8 cellular contexts compared by ENCODE assay signal in the genomic region with DNA sequence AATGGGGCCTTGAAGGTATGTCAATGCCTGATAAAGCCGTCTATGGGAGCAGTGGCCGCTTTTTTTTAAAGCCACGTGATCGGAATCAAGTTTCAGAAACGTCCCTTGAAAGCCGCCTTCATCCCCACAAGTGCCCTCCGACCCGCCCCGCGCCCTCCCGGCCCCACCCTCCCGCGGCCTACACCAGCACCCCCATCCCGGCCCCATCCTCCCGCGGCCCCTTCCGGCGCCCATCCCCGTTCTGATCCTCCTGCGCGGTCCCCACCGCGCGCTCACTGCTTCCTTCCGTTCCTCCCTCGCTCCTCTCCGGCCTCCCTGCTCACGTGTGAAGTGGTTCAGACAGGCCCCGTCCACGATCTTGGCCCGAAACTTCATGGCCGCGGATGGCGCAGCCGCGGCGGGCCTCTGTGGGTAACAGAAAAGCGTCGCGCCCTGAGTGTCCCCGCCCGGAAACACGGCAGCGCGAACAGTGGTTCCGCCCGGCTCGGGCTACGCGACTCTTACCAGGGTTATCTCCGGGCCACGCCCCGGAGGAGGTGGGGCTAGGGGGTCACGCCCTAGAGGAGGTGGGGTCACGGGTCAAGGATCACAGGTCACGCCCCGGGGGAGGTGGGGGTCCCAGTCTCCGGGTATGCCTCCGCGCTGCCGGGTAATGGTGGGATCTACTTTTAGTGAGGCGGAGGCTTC. TPM values are rescaled to one million over a fixed set of nuclear protein-coding genes. Genes with fewer than 3 reads are reported as not detected.
DNase-seq lines count a peak whose midpoint lies in the region; ATAC-seq and TF ChIP-seq lines count a peak whose summit lies in the region.

A gene (minus strand): TSS at position 471 of the 687 bp plus-strand sequence. CDS start 96 bp downstream, at position 375.

- peak within 1 kb of the TSS; percentile 89 for H2AFZ ChIP-seq in mammary epithelial cell (ENCODE audit: low read depth, low read length)
- H2AFZ ChIP-seq in smooth muscle cell (ENCODE audit: low read depth), result peak within 1 kb of the TSS; percentile 80

- H3K4me1 ChIP-seq in mammary epithelial cell (ENCODE audit: insufficient read depth, low read length) (peaks cover 10% of the 10 kb centered on the region), smooth muscle cell (ENCODE audit: low read depth) (peaks cover 8% of the 10 kb centered on the region)

- peaks cover 10% of the 10 kb centered on the region for H3F3A ChIP-seq in smooth muscle cell (ENCODE audit: low read depth)

- TF ChIP-seq CTCF in WI38 (IDR thresholded peaks at IDR 0.05; ENCODE audit: low read depth, low read length) (no peak), mammary epithelial cell (conservative IDR thresholded peaks at IDR 0.05 in 1 of 2, IDR thresholded peaks at IDR 0.05 in 1 of 2; ENCODE audit: extremely low read depth in 1 of 2, insufficient read depth in 1 of 2, low read depth in 1 of 2, low read length in 2 of 2) (no peak), smooth muscle cell (IDR thresholded peaks at IDR 0.05; ENCODE audit: borderline replicate concordance, insufficient read depth, poor library complexity, severe bottlenecking) (no peak)

- CTCF ChIA-PET in mammary epithelial cell (lab: Charles Lee; ENCODE audit: low non-redundant PET), result no interaction called here

- intact Hi-C loops in mammary epithelial cell (cut with micrococcal nuclease), result loop anchor here (1.0 to 5.0 kb wide), 2 partner anchors 58 to 110 kb away; a partner anchor contains a TSS

- peak within 1 kb of the TSS; percentile 50 for H3K27ac ChIP-seq in mammary epithelial cell (ENCODE audit: insufficient read depth, low read depth, low read length)
- H3K27ac ChIP-seq in smooth muscle cell (ENCODE audit: low read depth), result peak within 1 kb of the TSS; percentile 67

- WGBS in mammary epithelial cell (ENCODE audit: low coverage, missing lambda C conversion rate), result 11% methylated on average over 11 of the region's 62 CpGs
- 2% methylated on average over 62 of the region's 62 CpGs for WGBS in smooth muscle cell (ENCODE audit: low lambda C conversion rate)

- H4K20me1 ChIP-seq in mammary epithelial cell (ENCODE audit: insufficient read depth, low read length), result no peaks in the 10 kb centered on the region
- H4K20me1 ChIP-seq in smooth muscle cell (ENCODE audit: low read depth), result no peaks in the 10 kb centered on the region

- peak; percentile 94 for DNase-seq in AG08395 (ENCODE audit: low spot score)
- peak; percentile 86 for DNase-seq in NCI-H2227 treated with DMSO at 0.1 percent for 48 hours (lab: John Stamatoyannopoulos, UW)
- DNase-seq in mammary epithelial cell, result peak; percentile 85
- peak; percentile 95 for DNase-seq in iPS-NIHi11 (ENCODE audit: low spot score)
- DNase-seq in smooth muscle cell (lab: John Stamatoyannopoulos, UW; ENCODE audit: unreplicated experiment), result peak; percentile 57

- dilution Hi-C loops in mammary epithelial cell (cut with HindIII; ENCODE audit: low sequenced_read_pairs), result loop anchor here (5.0 kb wide), 2 partner anchors 37 to 113 kb away; no protein-coding TSS in a partner anchor

- H3K9ac ChIP-seq in mammary epithelial cell (ENCODE audit: insufficient read depth, low read length) (peak within 1 kb of the TSS; percentile 85), smooth muscle cell (ENCODE audit: low read depth) (peak within 1 kb of the TSS; percentile 88)

- H3K36me3 ChIP-seq in mammary epithelial cell (ENCODE audit: insufficient read depth, low read length) (peaks cover 26% of the 10 kb centered on the region), smooth muscle cell (ENCODE audit: low read depth) (peaks cover 11% of the 10 kb centered on the region)

- BruUV-seq in mammary epithelial cell (replicated peaks; lab: Mats Ljungman, UMichigan), result no TSS peak

- in situ Hi-C loops in mammary epithelial cell (cut with MboI; ENCODE audit: low sequenced_read_pairs in 2 of 2), result loop anchor here (5.0 to 10.0 kb wide), 2 partner anchors 113 to 136 kb away; no protein-coding TSS in a partner anchor

- no peaks in the 10 kb centered on the region for H3K9me3 ChIP-seq in mammary epithelial cell (replicated peaks; ENCODE audit: insufficient read depth, low read length)
- H3K9me3 ChIP-seq in smooth muscle cell (replicated peaks; ENCODE audit: low read depth), result no peaks in the 10 kb centered on the region

- no peaks in the 10 kb centered on the region for H3K27me3 ChIP-seq in mammary epithelial cell (ENCODE audit: insufficient read depth, low read length)
- H3K27me3 ChIP-seq in smooth muscle cell (ENCODE audit: low read depth), result no peaks in the 10 kb centered on the region

- H3K4me2 ChIP-seq in mammary epithelial cell (ENCODE audit: insufficient read depth, low read depth, low read length), result peak within 1 kb of the TSS; percentile 89
- H3K4me2 ChIP-seq in smooth muscle cell, result peak within 1 kb of the TSS; percentile 100

- peak; percentile 99 for ATAC-seq in GM18907 (IDR thresholded peaks at IDR 0.05; ENCODE audit: unreplicated experiment)
- ATAC-seq in HG03139 (IDR thresholded peaks at IDR 0.05; ENCODE audit: unreplicated experiment), result peak; percentile 98

- H3K79me2 ChIP-seq in mammary epithelial cell (ENCODE audit: insufficient read depth, low read length) (peaks cover 21% of the 10 kb centered on the region), smooth muscle cell (ENCODE audit: low read depth) (peaks cover 9% of the 10 kb centered on the region)

- H3K4me3 ChIP-seq in WI38 (ENCODE audit: low read depth, low read length) (peak within 1 kb of the TSS; percentile 71), mammary epithelial cell (replicated peaks in 1 of 3; ENCODE audit: insufficient read depth in 1 of 3, low read depth in 2 of 3, low read length in 3 of 3) (peak within 1 kb of the TSS; percentile 73 to 90 (median 78)), smooth muscle cell (peak within 1 kb of the TSS; percentile 85)

RNA-seq across cellular contexts. Expression of the gene that starts here (rescaled TPM):
- total RNA-seq in mammary epithelial cell (10 to 100 TPM; 31.3 to 36.8 TPM), smooth muscle cell (35.8 and 39.1 TPM in 2 replicates)
- polyA plus RNA-seq in mammary epithelial cell (23.2 TPM), smooth muscle cell (13.2 and 17.4 TPM in 2 replicates)
- 12.4 TPM for polyA minus RNA-seq in mammary epithelial cell

Comparison
In these comparisons a context has a peak if more than half of its experiments do, and no peak if none do; other contexts are left out.
1. Peak in every context shown above with its lines: DNase-seq, ATAC-seq, H3K4me3 ChIP-seq and H3K27ac ChIP-seq.